Comparison of ENCODE assay signal across 35 cellular contexts in the genomic region with DNA sequence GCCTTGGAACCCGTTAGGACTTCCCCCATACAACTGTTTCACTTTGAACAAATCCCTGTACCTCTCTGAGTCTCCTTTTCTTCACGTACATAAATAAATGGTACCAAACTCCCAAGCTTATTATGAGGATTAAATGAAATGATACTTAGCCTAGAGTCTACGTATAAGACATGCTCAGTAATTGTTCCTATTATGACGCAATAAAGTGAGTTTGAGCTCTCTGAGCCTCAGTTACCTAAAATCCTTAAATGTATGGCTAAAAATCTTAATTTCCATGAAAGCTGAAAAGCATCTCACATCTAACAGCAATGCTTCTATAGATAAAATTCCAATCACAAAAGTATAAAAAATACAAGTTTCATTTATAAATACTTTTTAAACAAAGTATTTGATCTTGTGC.
"Had no signal": no experiment of that assay in that cellular context is flagged by ENCODE, and none has a peak within 500 bp of the region (broad histone marks: within the 10 kb centered on the region; RNA-seq: fewer than 3 reads in every experiment).

No MANE protein-coding gene starts in this region.

- H3K27ac Mint-ChIP-seq: activated B cell treated with CpG ODN at 0.5 μM for 24 hours; activated CD4-positive, alpha-beta memory T cell treated with anti-CD3 and anti-CD28 coated beads for 36 hours; activated CD4-positive, alpha-beta T cell treated with anti-CD3 and anti-CD28 coated beads, Interleukin-2, amount 10 ng/mL, durations not matched to agents 24 days and 14 days; activated CD8-positive, alpha-beta T cell treated with anti-CD3 and anti-CD28 coated beads for 36 hours; activated naive CD4-positive, alpha-beta T cell treated with anti-CD3 and anti-CD28 coated beads for 36 hours; activated naive CD4-positive, alpha-beta T cell treated with anti-CD3 and anti-CD28 coated beads, Interleukin-2, amount 50 U/mL, for 72 hours; activated naive CD8-positive, alpha-beta T cell treated with anti-CD3 and anti-CD28 coated beads for 36 hours; activated T-cell treated with anti-CD3 and anti-CD28 coated beads, Interleukin-2, amount 50 U/mL, for 72 hours; activated T-helper 1 cell treated with anti-CD3 and anti-CD28 coated beads, Interleukin-12 subunit alpha, Interleukin-12 subunit beta, Interleukin-2, Interleukin-4 antibody, amounts not matched to agents 30 ng/mL and 10 ng/mL and 1 ng/mL, durations not matched to agents 14 hours and 24 hours and 36 hours; activated T-helper 17 cell treated with anti-CD3 and anti-CD28 coated beads, Interleukin-2, amount 50 U/mL, for 72 hours; T-helper 17 cell had no signal

- H3K4me3 Mint-ChIP-seq: activated B cell treated with CpG ODN at 0.5 μM for 24 hours; activated CD4-positive, alpha-beta memory T cell treated with anti-CD3 and anti-CD28 coated beads for 36 hours; activated CD4-positive, alpha-beta T cell treated with anti-CD3 and anti-CD28 coated beads, Interleukin-2, amount 10 ng/mL, durations not matched to agents 24 days and 14 days; activated CD8-positive, alpha-beta T cell treated with anti-CD3 and anti-CD28 coated beads for 36 hours; activated naive CD4-positive, alpha-beta T cell treated with anti-CD3 and anti-CD28 coated beads for 36 hours; activated naive CD8-positive, alpha-beta T cell treated with anti-CD3 and anti-CD28 coated beads for 36 hours; activated T-cell treated with anti-CD3 and anti-CD28 coated beads, Interleukin-2, amount 50 U/mL, for 4 hours; activated T-cell treated with anti-CD3 and anti-CD28 coated beads, Interleukin-2, amount 50 U/mL, for 72 hours; activated T-helper 1 cell treated with anti-CD3 and anti-CD28 coated beads, Interleukin-12 subunit alpha, Interleukin-12 subunit beta, Interleukin-2, Interleukin-4 antibody, amounts not matched to agents 30 ng/mL and 10 ng/mL and 1 ng/mL, durations not matched to agents 14 hours and 24 hours and 36 hours; activated T-helper 17 cell treated with anti-CD3 and anti-CD28 coated beads, Interleukin-2, amount 50 U/mL, for 72 hours; central memory CD8-positive, alpha-beta T cell; T-helper 17 cell had no signal

- FAIRE-seq: astrocyte, TTC549 had no signal

- H3K9me3 Mint-ChIP-seq: activated CD4-positive, alpha-beta T cell treated with anti-CD3 and anti-CD28 coated beads, Interleukin-2, amount 10 ng/mL, durations not matched to agents 24 days and 14 days; activated CD8-positive, alpha-beta T cell treated with anti-CD3 and anti-CD28 coated beads for 36 hours; activated naive CD8-positive, alpha-beta T cell treated with anti-CD3 and anti-CD28 coated beads for 36 hours; activated T-helper 1 cell treated with anti-CD3 and anti-CD28 coated beads, Interleukin-12 subunit alpha, Interleukin-12 subunit beta, Interleukin-2, Interleukin-4 antibody, amounts not matched to agents 30 ng/mL and 10 ng/mL and 1 ng/mL, durations not matched to agents 14 hours and 24 hours and 36 hours had no signal

- H3K4me3 ChIP-seq: adrenal gland, body of pancreas, breast epithelium had no signal

- H3K27me3 ChIP-seq: adrenal gland, body of pancreas, brain microvascular endothelial cell had no signal

- H3K27ac ChIP-seq: adrenal gland, body of pancreas, brain microvascular endothelial cell, breast epithelium, VCaP had no signal

- H3K9me3 ChIP-seq: adrenal gland had no signal

- H3K36me3 Mint-ChIP-seq: activated CD4-positive, alpha-beta memory T cell treated with anti-CD3 and anti-CD28 coated beads for 36 hours; activated naive CD8-positive, alpha-beta T cell treated with anti-CD3 and anti-CD28 coated beads for 36 hours had no signal

- H3K4me1 Mint-ChIP-seq: activated B cell treated with CpG ODN at 0.5 μM for 24 hours; activated CD4-positive, alpha-beta T cell treated with anti-CD3 and anti-CD28 coated beads, Interleukin-2, amount 10 ng/mL, durations not matched to agents 24 days and 14 days; activated naive CD8-positive, alpha-beta T cell treated with anti-CD3 and anti-CD28 coated beads for 36 hours; activated T-helper 17 cell treated with anti-CD3 and anti-CD28 coated beads, Interleukin-2, amount 50 U/mL, for 72 hours; central memory CD8-positive, alpha-beta T cell; T-helper 17 cell had no signal

- H3K36me3 ChIP-seq: adrenal gland, brain microvascular endothelial cell, breast epithelium had no signal

- DNase-seq: activated B cell treated with CpG ODN at 0.5 μM for 24 hours; activated CD4-positive, alpha-beta memory T cell treated with anti-CD3 and anti-CD28 coated beads for 36 hours; activated CD4-positive, alpha-beta T cell treated with anti-CD3 and anti-CD28 coated beads for 4 hours; activated CD4-positive, alpha-beta T cell treated with anti-CD3 and anti-CD28 coated beads, Interleukin-2, amount 10 ng/mL, durations not matched to agents 24 days and 14 days; activated CD4-positive, alpha-beta T cell treated with anti-CD3 and anti-CD28 coated beads, Interleukin-2, amount 50 U/mL, for 1 hour; activated CD4-positive, alpha-beta T cell treated with anti-CD3 and anti-CD28 coated beads, Interleukin-2, amount 50 U/mL, for 4 hours; activated CD4-positive, CD25-positive, alpha-beta regulatory T cell treated with anti-CD3 and anti-CD28 coated beads, Interleukin-2, amount 50 U/mL, for 72 hours; activated CD8-positive, alpha-beta memory T cell treated with anti-CD3 and anti-CD28 coated beads, Interleukin-2, amount 50 U/mL, for 4 hours; activated CD8-positive, alpha-beta T cell treated with anti-CD3 and anti-CD28 coated beads for 36 hours; activated effector memory CD4-positive, alpha-beta T cell treated with anti-CD3 and anti-CD28 coated beads, Interleukin-2, amount 50 U/mL, for 16 hours; activated gamma-delta T cell treated with Interleukin-2 at 50 U/mL for 16 hours; activated naive CD4-positive, alpha-beta T cell; activated naive CD4-positive, alpha-beta T cell treated with anti-CD3 and anti-CD28 coated beads for 36 hours; activated naive CD4-positive, alpha-beta T cell treated with anti-CD3 and anti-CD28 coated beads, Interleukin-2, amount 50 U/mL, for 16 hours; activated naive CD8-positive, alpha-beta T cell treated with anti-CD3 and anti-CD28 coated beads for 36 hours; activated T-cell treated with anti-CD3 and anti-CD28 coated beads for 4 hours; activated T-cell treated with anti-CD3 and anti-CD28 coated beads, Interleukin-2, amount 50 U/mL, for 1 hour; activated T-cell treated with anti-CD3 and anti-CD28 coated beads, Interleukin-2, amount 50 U/mL, for 4 hours; activated T-cell treated with anti-CD3 and anti-CD28 coated beads, Interleukin-2, amount 50 U/mL, for 72 hours; adrenal gland; amniotic stem cell; aorta; body of pancreas; brain microvascular endothelial cell; caudate nucleus; cerebellar nuclear complex; T-helper 17 cell had no signal

- H3K4me1 ChIP-seq: adrenal gland, body of pancreas, breast epithelium had no signal

- ATAC-seq: activated CD8-positive, alpha-beta T cell treated with anti-CD3 and anti-CD28 coated beads for 36 hours; activated naive CD4-positive, alpha-beta T cell treated with anti-CD3 and anti-CD28 coated beads, Interleukin-2, amount 50 U/mL, for 72 hours; activated T-cell treated with anti-CD3 and anti-CD28 coated beads, Interleukin-2, amount 50 U/mL, for 4 hours; activated T-cell treated with anti-CD3 and anti-CD28 coated beads, Interleukin-2, amount 50 U/mL, for 72 hours; activated T-helper 17 cell treated with anti-CD3 and anti-CD28 coated beads, Interleukin-2, amount 50 U/mL, for 72 hours; body of pancreas; T-helper 17 cell had no signal

- H3K27me3 Mint-ChIP-seq: activated CD4-positive, alpha-beta T cell treated with anti-CD3 and anti-CD28 coated beads, Interleukin-2, amount 10 ng/mL, durations not matched to agents 24 days and 14 days; activated CD8-positive, alpha-beta T cell treated with anti-CD3 and anti-CD28 coated beads for 36 hours; central memory CD8-positive, alpha-beta T cell; T-helper 17 cell had no signal
